Comparison of ENCODE assay signal across 2 cellular contexts in the genomic region with DNA sequence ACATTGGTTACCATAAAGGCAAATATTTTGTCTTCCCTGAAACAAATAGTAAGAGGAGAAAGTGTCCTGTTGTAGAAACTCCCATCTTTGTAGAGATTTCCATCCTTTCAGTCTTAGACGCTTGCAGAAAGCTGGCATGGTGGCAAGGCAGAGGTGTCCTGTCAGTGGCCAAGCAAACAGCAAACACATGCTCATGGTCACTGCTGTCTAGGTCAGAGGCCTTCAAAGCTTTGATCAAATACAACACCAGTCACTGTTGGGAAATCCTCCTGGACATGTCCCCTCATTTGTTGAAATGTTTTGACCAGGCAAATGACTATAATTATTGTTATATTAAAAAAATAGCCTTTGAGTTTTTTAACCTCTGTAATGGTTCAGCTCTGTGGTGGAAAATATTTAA.
TF ChIP-seq lines count a peak whose summit lies in the region.

No MANE protein-coding gene starts in this region.

TF ChIP-seq in IMR-90, 13 proteins besides CTCF, POLR2A, EP300 and RAD21:
- TF ChIP-seq SMC3 (IDR thresholded peaks at IDR 0.05; ENCODE audit: low read depth, low read length): no peak
- TF ChIP-seq NFE2L2 (IDR thresholded peaks at IDR 0.05; ENCODE audit: low read depth, low read length): no peak
- TF ChIP-seq CHD1 (IDR thresholded peaks at IDR 0.05; ENCODE audit: low read depth, low read length): no peak
- no peak for TF ChIP-seq MXI1 (IDR thresholded peaks at IDR 0.05; ENCODE audit: borderline replicate concordance, low read depth, low read length)
- TF ChIP-seq BHLHE40 (IDR thresholded peaks at IDR 0.05; ENCODE audit: low read depth, low read length): no peak
- TF ChIP-seq, protein P1, sequence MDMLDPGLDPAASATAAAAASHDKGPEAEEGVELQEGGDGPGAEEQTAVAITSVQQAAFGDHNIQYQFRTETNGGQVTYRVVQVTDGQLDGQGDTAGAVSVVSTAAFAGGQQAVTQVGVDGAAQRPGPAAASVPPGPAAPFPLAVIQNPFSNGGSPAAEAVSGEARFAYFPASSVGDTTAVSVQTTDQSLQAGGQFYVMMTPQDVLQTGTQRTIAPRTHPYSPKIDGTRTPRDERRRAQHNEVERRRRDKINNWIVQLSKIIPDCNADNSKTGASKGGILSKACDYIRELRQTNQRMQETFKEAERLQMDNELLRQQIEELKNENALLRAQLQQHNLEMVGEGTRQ (IDR thresholded peaks at IDR 0.05; ENCODE audit: low read depth, low read length): no peak
- TF ChIP-seq, protein P2, sequence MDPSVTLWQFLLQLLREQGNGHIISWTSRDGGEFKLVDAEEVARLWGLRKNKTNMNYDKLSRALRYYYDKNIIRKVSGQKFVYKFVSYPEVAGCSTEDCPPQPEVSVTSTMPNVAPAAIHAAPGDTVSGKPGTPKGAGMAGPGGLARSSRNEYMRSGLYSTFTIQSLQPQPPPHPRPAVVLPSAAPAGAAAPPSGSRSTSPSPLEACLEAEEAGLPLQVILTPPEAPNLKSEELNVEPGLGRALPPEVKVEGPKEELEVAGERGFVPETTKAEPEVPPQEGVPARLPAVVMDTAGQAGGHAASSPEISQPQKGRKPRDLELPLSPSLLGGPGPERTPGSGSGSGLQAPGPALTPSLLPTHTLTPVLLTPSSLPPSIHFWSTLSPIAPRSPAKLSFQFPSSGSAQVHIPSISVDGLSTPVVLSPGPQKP (IDR thresholded peaks at IDR 0.05; ENCODE audit: borderline replicate concordance, low read depth, low read length): no peak
- TF ChIP-seq MAZ (IDR thresholded peaks at IDR 0.05; ENCODE audit: borderline replicate concordance, low read depth, low read length): no peak
- TF ChIP-seq CEBPB (IDR thresholded peaks at IDR 0.05; ENCODE audit: low read depth, low read length): no peak
- no peak for TF ChIP-seq FOS (IDR thresholded peaks at IDR 0.05; ENCODE audit: low read depth, low read length)
- no peak for TF ChIP-seq RFX5 (IDR thresholded peaks at IDR 0.05; ENCODE audit: low read depth, low read length)
- TF ChIP-seq RCOR1 (IDR thresholded peaks at IDR 0.05; ENCODE audit: insufficient replicate concordance, low read length): no peak
- TF ChIP-seq MAFK (IDR thresholded peaks at IDR 0.05; ENCODE audit: low read depth, low read length): no peak

TF ChIP-seq in HepG2, 621 proteins besides CTCF, POLR2A, EP300 and RAD21 (continues in another document):
- TF ChIP-seq, protein P3, sequence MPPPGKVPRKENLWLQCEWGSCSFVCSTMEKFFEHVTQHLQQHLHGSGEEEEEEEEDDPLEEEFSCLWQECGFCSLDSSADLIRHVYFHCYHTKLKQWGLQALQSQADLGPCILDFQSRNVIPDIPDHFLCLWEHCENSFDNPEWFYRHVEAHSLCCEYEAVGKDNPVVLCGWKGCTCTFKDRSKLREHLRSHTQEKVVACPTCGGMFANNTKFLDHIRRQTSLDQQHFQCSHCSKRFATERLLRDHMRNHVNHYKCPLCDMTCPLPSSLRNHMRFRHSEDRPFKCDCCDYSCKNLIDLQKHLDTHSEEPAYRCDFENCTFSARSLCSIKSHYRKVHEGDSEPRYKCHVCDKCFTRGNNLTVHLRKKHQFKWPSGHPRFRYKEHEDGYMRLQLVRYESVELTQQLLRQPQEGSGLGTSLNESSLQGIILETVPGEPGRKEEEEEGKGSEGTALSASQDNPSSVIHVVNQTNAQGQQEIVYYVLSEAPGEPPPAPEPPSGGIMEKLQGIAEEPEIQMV (CRISPR knock-in tag; IDR thresholded peaks at IDR 0.05; ENCODE audit: low read depth): no peak
- TF ChIP-seq GPN1 (CRISPR knock-in tag; IDR thresholded peaks at IDR 0.05; ENCODE audit: borderline replicate concordance) (no peak), ZNF136 (CRISPR knock-in tag; IDR thresholded peaks at IDR 0.05; ENCODE audit: low read depth) (no peak), ZNF367 (CRISPR knock-in tag; IDR thresholded peaks at IDR 0.05; ENCODE audit: borderline replicate concordance) (no peak), FOXA3 (CRISPR knock-in tag; IDR thresholded peaks at IDR 0.05) (0 out of 2 replicates have a peak, but pooled peaks have one; percentile 18), MIXL1 (CRISPR knock-in tag; IDR thresholded peaks at IDR 0.05) (no peak), JUNB (CRISPR knock-in tag; IDR thresholded peaks at IDR 0.05; ENCODE audit: borderline replicate concordance) (no peak), BCL6 (CRISPR knock-in tag; IDR thresholded peaks at IDR 0.05) (peak; percentile 56; the same call in 1 of the 2 replicates), NCOA2 (CRISPR knock-in tag; IDR thresholded peaks at IDR 0.05) (0 out of 2 replicates have a peak, but pooled peaks have one; percentile 12), ZNF30 (CRISPR knock-in tag; IDR thresholded peaks at IDR 0.05) (no peak), CHD2 (IDR thresholded peaks at IDR 0.05; ENCODE audit: low read depth, low read length) (no peak), HNF4A (CRISPR knock-in tag; IDR thresholded peaks at IDR 0.05) (peak; percentile 27; the same call in 1 of the 2 replicates), ZNF34 (CRISPR knock-in tag; IDR thresholded peaks at IDR 0.05; ENCODE audit: borderline replicate concordance) (no peak), ZFX (CRISPR knock-in tag; IDR thresholded peaks at IDR 0.05; ENCODE audit: low read depth) (peak; percentile 29; the same call in 1 of the 2 replicates), SALL1 (CRISPR knock-in tag; IDR thresholded peaks at IDR 0.05) (peak; percentile 27; the same call in 1 of the 2 replicates), KLF11 (CRISPR knock-in tag; IDR thresholded peaks at IDR 0.05) (no peak), SUZ12 (IDR thresholded peaks at IDR 0.05; ENCODE audit: low read depth, low read length) (no peak), ARNTL (CRISPR knock-in tag; IDR thresholded peaks at IDR 0.05) (no peak), SP5 (CRISPR knock-in tag; IDR thresholded peaks at IDR 0.05; ENCODE audit: borderline replicate concordance, low read depth) (no peak), REPIN1 (CRISPR knock-in tag; IDR thresholded peaks at IDR 0.05; ENCODE audit: borderline replicate concordance, low read depth) (no peak), KLF16 (CRISPR knock-in tag; IDR thresholded peaks at IDR 0.05) (no peak), ZNF891 (CRISPR knock-in tag; IDR thresholded peaks at IDR 0.05) (no peak), HNRNPK (IDR thresholded peaks at IDR 0.05; ENCODE audit: low read depth, low read length, poor library complexity, severe bottlenecking) (no peak), SOX13 (IDR thresholded peaks at IDR 0.05) (no peak), SOX13 (CRISPR knock-in tag; conservative IDR thresholded peaks at IDR 0.05 in 1 of 2, IDR thresholded peaks at IDR 0.05 in 1 of 2) (peak in 1 of 2 experiments; percentile 28; a peak in 1 of 4 replicates), IRF2 (CRISPR knock-in tag; IDR thresholded peaks at IDR 0.05) (no peak), PPARG (CRISPR knock-in tag; conservative IDR thresholded peaks at IDR 0.05) (peak; percentile 56; the same call in 1 of the 2 replicates), PCBP2 (optimal IDR thresholded peaks at IDR 0.05; ENCODE audit: low read depth, low read length, poor library complexity, severe bottlenecking) (no peak), ZFP41 (CRISPR knock-in tag; IDR thresholded peaks at IDR 0.05; ENCODE audit: borderline replicate concordance) (no peak), RXRB (CRISPR knock-in tag; IDR thresholded peaks at IDR 0.05; ENCODE audit: borderline replicate concordance) (0 out of 2 replicates have a peak, but pooled peaks have one; percentile 26), ZNF44 (CRISPR knock-in tag; IDR thresholded peaks at IDR 0.05) (no peak), GLI4 (CRISPR knock-in tag; IDR thresholded peaks at IDR 0.05; ENCODE audit: borderline replicate concordance) (no peak)
- TF ChIP-seq, protein P4, sequence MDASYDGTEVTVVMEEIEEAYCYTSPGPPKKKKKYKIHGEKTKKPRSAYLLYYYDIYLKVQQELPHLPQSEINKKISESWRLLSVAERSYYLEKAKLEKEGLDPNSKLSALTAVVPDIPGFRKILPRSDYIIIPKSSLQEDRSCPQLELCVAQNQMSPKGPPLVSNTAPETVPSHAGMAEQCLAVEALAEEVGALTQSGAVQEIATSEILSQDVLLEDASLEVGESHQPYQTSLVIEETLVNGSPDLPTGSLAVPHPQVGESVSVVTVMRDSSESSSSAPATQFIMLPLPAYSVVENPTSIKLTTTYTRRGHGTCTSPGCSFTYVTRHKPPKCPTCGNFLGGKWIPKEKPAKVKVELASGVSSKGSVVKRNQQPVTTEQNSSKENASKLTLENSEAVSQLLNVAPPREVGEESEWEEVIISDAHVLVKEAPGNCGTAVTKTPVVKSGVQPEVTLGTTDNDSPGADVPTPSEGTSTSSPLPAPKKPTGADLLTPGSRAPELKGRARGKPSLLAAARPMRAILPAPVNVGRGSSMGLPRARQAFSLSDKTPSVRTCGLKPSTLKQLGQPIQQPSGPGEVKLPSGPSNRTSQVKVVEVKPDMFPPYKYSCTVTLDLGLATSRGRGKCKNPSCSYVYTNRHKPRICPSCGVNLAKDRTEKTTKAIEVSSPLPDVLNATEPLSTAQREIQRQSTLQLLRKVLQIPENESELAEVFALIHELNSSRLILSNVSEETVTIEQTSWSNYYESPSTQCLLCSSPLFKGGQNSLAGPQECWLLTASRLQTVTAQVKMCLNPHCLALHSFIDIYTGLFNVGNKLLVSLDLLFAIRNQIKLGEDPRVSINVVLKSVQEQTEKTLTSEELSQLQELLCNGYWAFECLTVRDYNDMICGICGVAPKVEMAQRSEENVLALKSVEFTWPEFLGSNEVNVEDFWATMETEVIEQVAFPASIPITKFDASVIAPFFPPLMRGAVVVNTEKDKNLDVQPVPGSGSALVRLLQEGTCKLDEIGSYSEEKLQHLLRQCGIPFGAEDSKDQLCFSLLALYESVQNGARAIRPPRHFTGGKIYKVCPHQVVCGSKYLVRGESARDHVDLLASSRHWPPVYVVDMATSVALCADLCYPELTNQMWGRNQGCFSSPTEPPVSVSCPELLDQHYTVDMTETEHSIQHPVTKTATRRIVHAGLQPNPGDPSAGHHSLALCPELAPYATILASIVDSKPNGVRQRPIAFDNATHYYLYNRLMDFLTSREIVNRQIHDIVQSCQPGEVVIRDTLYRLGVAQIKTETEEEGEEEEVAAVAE (CRISPR knock-in tag; IDR thresholded peaks at IDR 0.05; ENCODE audit: borderline replicate concordance): no peak
- TF ChIP-seq, protein P5, sequence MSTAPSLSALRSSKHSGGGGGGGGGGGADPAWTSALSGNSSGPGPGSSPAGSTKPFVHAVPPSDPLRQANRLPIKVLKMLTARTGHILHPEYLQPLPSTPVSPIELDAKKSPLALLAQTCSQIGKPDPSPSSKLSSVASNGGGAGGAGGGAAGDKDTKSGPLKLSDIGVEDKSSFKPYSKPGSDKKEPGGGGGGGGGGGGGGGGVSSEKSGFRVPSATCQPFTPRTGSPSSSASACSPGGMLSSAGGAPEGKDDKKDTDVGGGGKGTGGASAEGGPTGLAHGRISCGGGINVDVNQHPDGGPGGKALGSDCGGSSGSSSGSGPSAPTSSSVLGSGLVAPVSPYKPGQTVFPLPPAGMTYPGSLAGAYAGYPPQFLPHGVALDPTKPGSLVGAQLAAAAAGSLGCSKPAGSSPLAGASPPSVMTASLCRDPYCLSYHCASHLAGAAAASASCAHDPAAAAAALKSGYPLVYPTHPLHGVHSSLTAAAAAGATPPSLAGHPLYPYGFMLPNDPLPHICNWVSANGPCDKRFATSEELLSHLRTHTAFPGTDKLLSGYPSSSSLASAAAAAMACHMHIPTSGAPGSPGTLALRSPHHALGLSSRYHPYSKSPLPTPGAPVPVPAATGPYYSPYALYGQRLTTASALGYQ (CRISPR knock-in tag; IDR thresholded peaks at IDR 0.05): no peak
- TF ChIP-seq, protein P6, sequence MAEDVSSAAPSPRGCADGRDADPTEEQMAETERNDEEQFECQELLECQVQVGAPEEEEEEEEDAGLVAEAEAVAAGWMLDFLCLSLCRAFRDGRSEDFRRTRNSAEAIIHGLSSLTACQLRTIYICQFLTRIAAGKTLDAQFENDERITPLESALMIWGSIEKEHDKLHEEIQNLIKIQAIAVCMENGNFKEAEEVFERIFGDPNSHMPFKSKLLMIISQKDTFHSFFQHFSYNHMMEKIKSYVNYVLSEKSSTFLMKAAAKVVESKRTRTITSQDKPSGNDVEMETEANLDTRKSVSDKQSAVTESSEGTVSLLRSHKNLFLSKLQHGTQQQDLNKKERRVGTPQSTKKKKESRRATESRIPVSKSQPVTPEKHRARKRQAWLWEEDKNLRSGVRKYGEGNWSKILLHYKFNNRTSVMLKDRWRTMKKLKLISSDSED (CRISPR knock-in tag; IDR thresholded peaks at IDR 0.05): no peak
- TF ChIP-seq, protein P7, sequence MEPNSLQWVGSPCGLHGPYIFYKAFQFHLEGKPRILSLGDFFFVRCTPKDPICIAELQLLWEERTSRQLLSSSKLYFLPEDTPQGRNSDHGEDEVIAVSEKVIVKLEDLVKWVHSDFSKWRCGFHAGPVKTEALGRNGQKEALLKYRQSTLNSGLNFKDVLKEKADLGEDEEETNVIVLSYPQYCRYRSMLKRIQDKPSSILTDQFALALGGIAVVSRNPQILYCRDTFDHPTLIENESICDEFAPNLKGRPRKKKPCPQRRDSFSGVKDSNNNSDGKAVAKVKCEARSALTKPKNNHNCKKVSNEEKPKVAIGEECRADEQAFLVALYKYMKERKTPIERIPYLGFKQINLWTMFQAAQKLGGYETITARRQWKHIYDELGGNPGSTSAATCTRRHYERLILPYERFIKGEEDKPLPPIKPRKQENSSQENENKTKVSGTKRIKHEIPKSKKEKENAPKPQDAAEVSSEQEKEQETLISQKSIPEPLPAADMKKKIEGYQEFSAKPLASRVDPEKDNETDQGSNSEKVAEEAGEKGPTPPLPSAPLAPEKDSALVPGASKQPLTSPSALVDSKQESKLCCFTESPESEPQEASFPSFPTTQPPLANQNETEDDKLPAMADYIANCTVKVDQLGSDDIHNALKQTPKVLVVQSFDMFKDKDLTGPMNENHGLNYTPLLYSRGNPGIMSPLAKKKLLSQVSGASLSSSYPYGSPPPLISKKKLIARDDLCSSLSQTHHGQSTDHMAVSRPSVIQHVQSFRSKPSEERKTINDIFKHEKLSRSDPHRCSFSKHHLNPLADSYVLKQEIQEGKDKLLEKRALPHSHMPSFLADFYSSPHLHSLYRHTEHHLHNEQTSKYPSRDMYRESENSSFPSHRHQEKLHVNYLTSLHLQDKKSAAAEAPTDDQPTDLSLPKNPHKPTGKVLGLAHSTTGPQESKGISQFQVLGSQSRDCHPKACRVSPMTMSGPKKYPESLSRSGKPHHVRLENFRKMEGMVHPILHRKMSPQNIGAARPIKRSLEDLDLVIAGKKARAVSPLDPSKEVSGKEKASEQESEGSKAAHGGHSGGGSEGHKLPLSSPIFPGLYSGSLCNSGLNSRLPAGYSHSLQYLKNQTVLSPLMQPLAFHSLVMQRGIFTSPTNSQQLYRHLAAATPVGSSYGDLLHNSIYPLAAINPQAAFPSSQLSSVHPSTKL (CRISPR knock-in tag; IDR thresholded peaks at IDR 0.05): peak; percentile 58
- TF ChIP-seq, protein P8, sequence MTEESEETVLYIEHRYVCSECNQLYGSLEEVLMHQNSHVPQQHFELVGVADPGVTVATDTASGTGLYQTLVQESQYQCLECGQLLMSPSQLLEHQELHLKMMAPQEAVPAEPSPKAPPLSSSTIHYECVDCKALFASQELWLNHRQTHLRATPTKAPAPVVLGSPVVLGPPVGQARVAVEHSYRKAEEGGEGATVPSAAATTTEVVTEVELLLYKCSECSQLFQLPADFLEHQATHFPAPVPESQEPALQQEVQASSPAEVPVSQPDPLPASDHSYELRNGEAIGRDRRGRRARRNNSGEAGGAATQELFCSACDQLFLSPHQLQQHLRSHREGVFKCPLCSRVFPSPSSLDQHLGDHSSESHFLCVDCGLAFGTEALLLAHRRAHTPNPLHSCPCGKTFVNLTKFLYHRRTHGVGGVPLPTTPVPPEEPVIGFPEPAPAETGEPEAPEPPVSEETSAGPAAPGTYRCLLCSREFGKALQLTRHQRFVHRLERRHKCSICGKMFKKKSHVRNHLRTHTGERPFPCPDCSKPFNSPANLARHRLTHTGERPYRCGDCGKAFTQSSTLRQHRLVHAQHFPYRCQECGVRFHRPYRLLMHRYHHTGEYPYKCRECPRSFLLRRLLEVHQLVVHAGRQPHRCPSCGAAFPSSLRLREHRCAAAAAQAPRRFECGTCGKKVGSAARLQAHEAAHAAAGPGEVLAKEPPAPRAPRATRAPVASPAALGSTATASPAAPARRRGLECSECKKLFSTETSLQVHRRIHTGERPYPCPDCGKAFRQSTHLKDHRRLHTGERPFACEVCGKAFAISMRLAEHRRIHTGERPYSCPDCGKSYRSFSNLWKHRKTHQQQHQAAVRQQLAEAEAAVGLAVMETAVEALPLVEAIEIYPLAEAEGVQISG (CRISPR knock-in tag; IDR thresholded peaks at IDR 0.05): no peak
